In the genomic region with DNA sequence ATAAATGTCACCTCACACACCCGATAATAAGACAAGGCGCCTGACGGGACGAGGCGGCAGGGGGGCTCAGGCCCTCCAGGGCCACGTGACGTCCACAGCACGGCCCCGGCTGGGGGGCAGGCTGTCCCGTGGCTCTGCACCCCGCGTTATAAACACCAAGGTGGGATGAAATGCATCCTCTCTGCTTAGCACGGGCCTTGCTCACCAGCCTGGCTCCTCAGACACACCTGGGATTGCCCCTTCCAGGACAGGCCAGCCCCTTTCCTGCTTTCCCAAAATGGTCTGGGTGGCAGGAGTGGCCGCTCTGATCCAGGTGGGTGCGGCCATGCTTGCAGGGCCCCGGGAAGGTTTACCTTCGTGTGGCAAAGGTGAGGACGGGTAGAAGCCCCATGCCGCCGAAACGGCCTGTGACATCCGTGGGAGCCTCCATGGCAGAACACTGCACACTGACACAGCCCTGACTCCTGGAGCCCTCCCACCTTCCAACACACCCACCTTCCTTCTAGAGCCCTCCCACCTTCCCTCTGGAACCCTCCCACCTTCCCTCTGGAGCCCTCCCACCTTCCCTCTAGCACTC, we compare ENCODE assay signal across 1 cellular context.
TF ChIP-seq lines count a peak whose summit lies in the region.

No MANE protein-coding gene starts in this region.

TF ChIP-seq in H1, 55 proteins besides CTCF, POLR2A, EP300 and RAD21:
- TF ChIP-seq CREB1 (IDR thresholded peaks at IDR 0.05), result no peak
- peak; percentile 53; the same call in 1 of the 2 replicates for TF ChIP-seq POLR2AphosphoS5 (IDR thresholded peaks at IDR 0.05; ENCODE audit: low read depth, low read length)
